8 cellular contexts compared by ENCODE assay signal in genomic region chr18:23992119-23992940, GRCh38. TPM values are rescaled to one million over a fixed set of nuclear protein-coding genes. Genes with fewer than 3 reads are reported as not detected.
A peak's percentile ranks its signal among the peaks of the same experiment; 100 is the strongest.
DNase-seq lines count a peak whose midpoint lies in the region; ATAC-seq and TF ChIP-seq lines count a peak whose summit lies in the region.

No MANE protein-coding gene starts in this region.

- H3K27ac ChIP-seq in right atrium auricular region: no peak overlapping the region
- peak overlapping the region; percentile 1 for H3K27ac ChIP-seq in vagina

- no peak overlapping the region for H3K4me3 ChIP-seq in right atrium auricular region
- H3K4me3 ChIP-seq in vagina: no peak overlapping the region

- POLR2A ChIA-PET in activated CD4-positive, alpha-beta memory T cell treated with anti-CD3 and anti-CD28 coated beads, Interleukin-2, amount 10 ng/mL, durations not matched to agents 7 days and 5 days (lab: Charles Lee): interaction anchor here (0.7 to 4.1 kb wide), 11 partner anchors 8 to 164 kb away, joined by 3 to 37 read pairs (median 5); partner anchors contain the start of gene TTC39C

- H3K4me1 ChIP-seq in right atrium auricular region (no peaks in the 10 kb centered on the region), vagina (peaks cover 11% of the 10 kb centered on the region)

- peak; percentile 98 for ATAC-seq in Right ventricle myocardium superior (ENCODE audit: poor library complexity)
- no peak for ATAC-seq in HG03196 (IDR thresholded peaks at IDR 0.05; ENCODE audit: unreplicated experiment)
- no peak for ATAC-seq in HG02981 (IDR thresholded peaks at IDR 0.05; ENCODE audit: unreplicated experiment)

- H3K9me3 Mint-ChIP-seq in activated CD4-positive, alpha-beta memory T cell treated with anti-CD3 and anti-CD28 coated beads, Interleukin-2, amount 10 ng/mL, durations not matched to agents 7 days and 5 days: peaks cover 2% of the 10 kb centered on the region

- TF ChIP-seq CTCF in right atrium auricular region (IDR thresholded peaks at IDR 0.05) (no peak), vagina (IDR thresholded peaks at IDR 0.05) (no peak)

- peaks cover 16% of the 10 kb centered on the region for H3K36me3 Mint-ChIP-seq in activated CD4-positive, alpha-beta memory T cell treated with anti-CD3 and anti-CD28 coated beads, Interleukin-2, amount 10 ng/mL, durations not matched to agents 7 days and 5 days (ENCODE audit: low read depth)

- H3K4me3 Mint-ChIP-seq in activated CD4-positive, alpha-beta memory T cell treated with anti-CD3 and anti-CD28 coated beads, Interleukin-2, amount 10 ng/mL, durations not matched to agents 7 days and 5 days: peak overlapping the region; percentile 68

- TF ChIP-seq POLR2A in vagina (IDR thresholded peaks at IDR 0.05): no peak

- peak; percentile 68 for DNase-seq in Right ventricle myocardium superior
- DNase-seq in right atrium auricular region (ENCODE audit: low spot score): no peak
- peak; percentile 53 for DNase-seq in activated CD4-positive, alpha-beta memory T cell treated with anti-CD3 and anti-CD28 coated beads, Interleukin-2, amount 10 ng/mL, durations not matched to agents 7 days and 5 days
- DNase-seq in head of caudate nucleus: peak in 29 of 42 donors; percentile 16 to 77 (median 51)
- DNase-seq in vagina (ENCODE audit: extremely low spot score in 2 of 2): no peak
- no peak for DNase-seq in OCI-M1 (lab: John Stamatoyannopoulos, UW)

- H3K27ac Mint-ChIP-seq in activated CD4-positive, alpha-beta memory T cell treated with anti-CD3 and anti-CD28 coated beads, Interleukin-2, amount 10 ng/mL, durations not matched to agents 7 days and 5 days: peak overlapping the region; percentile 85

- peaks cover 2% of the 10 kb centered on the region for H3K27me3 Mint-ChIP-seq in activated CD4-positive, alpha-beta memory T cell treated with anti-CD3 and anti-CD28 coated beads, Interleukin-2, amount 10 ng/mL, durations not matched to agents 7 days and 5 days

- intact Hi-C loops in Right ventricle myocardium superior (cut with DNase I): no loop called here
- intact Hi-C loops in head of caudate nucleus (cut with DNase I): no loop called here
- intact Hi-C loops in vagina (cut with DNase I): no loop called here

- CTCF ChIA-PET in activated CD4-positive, alpha-beta memory T cell treated with anti-CD3 and anti-CD28 coated beads, Interleukin-2, amount 10 ng/mL, durations not matched to agents 7 days and 5 days (lab: Charles Lee): interaction anchor here (0.5 to 1.6 kb wide), 2 partner anchors 84 to 1277 kb away, joined by 4 read pairs; no protein-coding TSS in a partner anchor

- H3K4me1 Mint-ChIP-seq in activated CD4-positive, alpha-beta memory T cell treated with anti-CD3 and anti-CD28 coated beads, Interleukin-2, amount 10 ng/mL, durations not matched to agents 7 days and 5 days: peaks cover 59% of the 10 kb centered on the region

- H3K9me3 ChIP-seq in right atrium auricular region (no peaks in the 10 kb centered on the region), vagina (no peaks in the 10 kb centered on the region)

- no peaks in the 10 kb centered on the region for H3K27me3 ChIP-seq in right atrium auricular region
- H3K27me3 ChIP-seq in vagina: no peaks in the 10 kb centered on the region

- H3K36me3 ChIP-seq in right atrium auricular region: no peaks in the 10 kb centered on the region
- no peaks in the 10 kb centered on the region for H3K36me3 ChIP-seq in vagina

RNA-seq across cellular contexts. Expression of gene TTC39C, which starts 22.2 kb away (rescaled TPM):
- total RNA-seq in Right ventricle myocardium superior: 3.3 TPM
- total RNA-seq in right atrium auricular region: 10 to 100 TPM in 1 of 2 donors, 1 to 10 TPM in 1; 4.2 to 10.3 TPM
- 10 to 100 TPM; 94.0 to 94.4 TPM for total RNA-seq in activated CD4-positive, alpha-beta memory T cell treated with anti-CD3 and anti-CD28 coated beads, Interleukin-2, amount 10 ng/mL, durations not matched to agents 7 days and 5 days
- 42.5 TPM for total RNA-seq in vagina

Comparison
In these comparisons a context has a peak if more than half of its experiments do, and no peak if none do; other contexts are left out.
1. DNase-seq: peak in Right ventricle myocardium superior (single experiment), activated CD4-positive, alpha-beta memory T cell treated with anti-CD3 and anti-CD28 coated beads, Interleukin-2, amount 10 ng/mL, durations not matched to agents 7 days and 5 days (single experiment) and head of caudate nucleus (29 of 42); none in right atrium auricular region (single experiment), vagina (0 of 2) and OCI-M1 (single experiment).